In the genomic region with DNA sequence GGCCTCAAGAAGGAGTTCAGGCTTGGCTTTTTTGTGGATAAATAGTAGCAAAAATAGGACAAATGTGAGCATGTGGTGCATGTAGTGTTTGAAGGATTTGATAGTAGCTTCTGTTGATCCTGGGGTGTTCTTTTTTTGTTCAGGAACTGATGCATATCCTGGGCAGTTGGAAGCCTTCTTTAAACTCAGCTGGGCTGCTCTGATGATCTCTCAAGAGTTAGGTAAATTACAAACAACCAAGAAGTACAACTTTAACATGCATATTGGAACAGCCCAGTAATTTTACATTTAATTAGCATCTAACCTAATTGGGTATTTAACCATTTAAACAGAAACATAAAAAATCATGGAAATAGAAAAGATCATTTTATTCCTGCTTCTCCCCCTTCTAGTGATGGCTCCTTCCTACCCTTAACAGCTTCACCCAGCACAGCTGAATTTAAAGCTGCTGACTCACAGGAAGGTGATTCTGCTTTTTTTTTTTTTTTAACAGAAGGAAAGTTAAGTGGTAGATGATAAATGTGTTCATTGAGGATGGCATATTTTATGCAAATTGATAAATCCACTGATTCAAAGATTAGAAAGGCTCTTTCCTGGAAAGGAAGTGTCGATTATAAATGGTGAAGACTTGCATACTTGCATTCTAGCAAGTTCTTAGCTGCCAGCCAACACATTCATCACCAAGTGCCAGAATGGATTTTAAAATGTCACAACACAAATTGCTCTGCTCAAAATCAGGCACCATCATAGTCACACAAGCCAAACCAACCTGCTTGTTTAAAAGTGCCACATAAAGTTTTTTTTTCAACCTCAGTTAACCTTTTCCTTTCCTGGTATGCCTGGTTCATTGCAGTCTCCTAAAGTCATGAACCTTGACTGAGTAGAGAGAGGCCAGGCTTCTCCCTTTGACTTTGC, we compare ENCODE assay signal across 10 cellular contexts. TPM values are rescaled to one million over a fixed set of nuclear protein-coding genes. Genes with fewer than 3 reads are reported as not detected.
DNase-seq lines count a peak whose midpoint lies in the region; ATAC-seq and TF ChIP-seq lines count a peak whose summit lies in the region.
"Had no signal": no experiment of that assay in that cellular context is flagged by ENCODE, and none has a peak within 500 bp of the region (broad histone marks: within the 10 kb centered on the region; RNA-seq: fewer than 3 reads in every experiment).

No MANE protein-coding gene starts in this region.

- H3K9me3 Mint-ChIP-seq in activated naive CD8-positive, alpha-beta T cell treated with anti-CD3 and anti-CD28 coated beads, Interleukin-2, amount 50 U/mL, for 24 hours: no peaks in the 10 kb centered on the region
- no peaks in the 10 kb centered on the region for H3K9me3 Mint-ChIP-seq in activated naive CD8-positive, alpha-beta T cell treated with anti-CD3 and anti-CD28 coated beads for 36 hours
- H3K9me3 Mint-ChIP-seq in stimulated activated naive CD8-positive, alpha-beta T cell treated with anti-CD3 and anti-CD28 coated beads, Interleukin-15, Interleukin-2, amounts not matched to agents 100 ng/mL and 50 ng/mL, for 24 hours: no peaks in the 10 kb centered on the region

- H3K4me1 ChIP-seq in upper lobe of left lung: peaks cover 0 to 39% (median 10%) of the 10 kb centered on the region in 4 donors

- no peak overlapping the region for H3K4me3 ChIP-seq in upper lobe of left lung

- TF ChIP-seq POLR2A in erythroblast (IDR thresholded peaks at IDR 0.05; ENCODE audit: low read length) (no peak), upper lobe of left lung (IDR thresholded peaks at IDR 0.05) (no peak)

- 31 to 39% methylated on average over 1 of the region's 1 CpG for WGBS in upper lobe of left lung, 2 donors

- H3K27ac ChIP-seq in upper lobe of left lung: peak overlapping the region in 2 of 4 donors; percentile 56 to 74
- H3K27ac ChIP-seq: RWPE1 had no signal

- DNase-seq in activated naive CD8-positive, alpha-beta T cell treated with anti-CD3 and anti-CD28 coated beads, Interleukin-2, amount 50 U/mL, for 24 hours: no peak
- no peak for DNase-seq in activated naive CD8-positive, alpha-beta T cell treated with anti-CD3 and anti-CD28 coated beads for 36 hours
- DNase-seq in RKO (ENCODE audit: low spot score): peak; percentile 46
- peak; percentile 30 to 49 for DNase-seq in erythroblast (lab: John Stamatoyannopoulos, UW)
- no peak for DNase-seq in upper lobe of left lung

- peaks cover 19% of the 10 kb centered on the region for H3K36me3 Mint-ChIP-seq in activated naive CD8-positive, alpha-beta T cell treated with anti-CD3 and anti-CD28 coated beads, Interleukin-2, amount 50 U/mL, for 24 hours (ENCODE audit: low read depth)
- peaks cover 15% of the 10 kb centered on the region for H3K36me3 Mint-ChIP-seq in activated naive CD8-positive, alpha-beta T cell treated with anti-CD3 and anti-CD28 coated beads for 36 hours
- H3K36me3 Mint-ChIP-seq in stimulated activated naive CD8-positive, alpha-beta T cell treated with anti-CD3 and anti-CD28 coated beads, Interleukin-15, Interleukin-2, amounts not matched to agents 100 ng/mL and 50 ng/mL, for 24 hours (ENCODE audit: low read depth): peaks cover 27% of the 10 kb centered on the region

- no peaks in the 10 kb centered on the region for H3K27me3 Mint-ChIP-seq in activated naive CD8-positive, alpha-beta T cell treated with anti-CD3 and anti-CD28 coated beads, Interleukin-2, amount 50 U/mL, for 24 hours
- no peaks in the 10 kb centered on the region for H3K27me3 Mint-ChIP-seq in activated naive CD8-positive, alpha-beta T cell treated with anti-CD3 and anti-CD28 coated beads for 36 hours
- H3K27me3 Mint-ChIP-seq in stimulated activated naive CD8-positive, alpha-beta T cell treated with anti-CD3 and anti-CD28 coated beads, Interleukin-15, Interleukin-2, amounts not matched to agents 100 ng/mL and 50 ng/mL, for 24 hours: no peaks in the 10 kb centered on the region

- H3K9me3 ChIP-seq in upper lobe of left lung: no peaks in the 10 kb centered on the region

- peak overlapping the region; percentile 30 for H3K27ac Mint-ChIP-seq in activated naive CD8-positive, alpha-beta T cell treated with anti-CD3 and anti-CD28 coated beads, Interleukin-2, amount 50 U/mL, for 24 hours
- H3K27ac Mint-ChIP-seq in activated naive CD8-positive, alpha-beta T cell treated with anti-CD3 and anti-CD28 coated beads for 36 hours: no peak overlapping the region
- H3K27ac Mint-ChIP-seq in stimulated activated naive CD8-positive, alpha-beta T cell treated with anti-CD3 and anti-CD28 coated beads, Interleukin-15, Interleukin-2, amounts not matched to agents 100 ng/mL and 50 ng/mL, for 24 hours: peak overlapping the region; percentile 32

- TF ChIP-seq CTCF in upper lobe of left lung (IDR thresholded peaks at IDR 0.05): no peak

- H3K27me3 ChIP-seq in upper lobe of left lung: no peaks in the 10 kb centered on the region

- peak; percentile 54 for ATAC-seq in activated naive CD8-positive, alpha-beta T cell treated with anti-CD3 and anti-CD28 coated beads, Interleukin-2, amount 50 U/mL, for 24 hours
- ATAC-seq in upper lobe of left lung (ENCODE audit: low FRiP score in 2 of 2): no peak
- no peak for ATAC-seq in HG02678 (IDR thresholded peaks at IDR 0.05; ENCODE audit: unreplicated experiment)
- no peak for ATAC-seq in HG03460 (IDR thresholded peaks at IDR 0.05; ENCODE audit: unreplicated experiment)

- peaks cover 16% of the 10 kb centered on the region for H3K4me1 Mint-ChIP-seq in activated naive CD8-positive, alpha-beta T cell treated with anti-CD3 and anti-CD28 coated beads, Interleukin-2, amount 50 U/mL, for 24 hours
- H3K4me1 Mint-ChIP-seq in activated naive CD8-positive, alpha-beta T cell treated with anti-CD3 and anti-CD28 coated beads for 36 hours: peaks cover 12% of the 10 kb centered on the region
- peaks cover 14% of the 10 kb centered on the region for H3K4me1 Mint-ChIP-seq in stimulated activated naive CD8-positive, alpha-beta T cell treated with anti-CD3 and anti-CD28 coated beads, Interleukin-15, Interleukin-2, amounts not matched to agents 100 ng/mL and 50 ng/mL, for 24 hours (ENCODE audit: low read depth)

- no peak overlapping the region for H3K4me3 Mint-ChIP-seq in activated naive CD8-positive, alpha-beta T cell treated with anti-CD3 and anti-CD28 coated beads, Interleukin-2, amount 50 U/mL, for 24 hours
- H3K4me3 Mint-ChIP-seq in activated naive CD8-positive, alpha-beta T cell treated with anti-CD3 and anti-CD28 coated beads for 36 hours: no peak overlapping the region
- no peak overlapping the region for H3K4me3 Mint-ChIP-seq in stimulated activated naive CD8-positive, alpha-beta T cell treated with anti-CD3 and anti-CD28 coated beads, Interleukin-15, Interleukin-2, amounts not matched to agents 100 ng/mL and 50 ng/mL, for 24 hours
- H3K4me3 Mint-ChIP-seq: CD14-positive monocyte had no signal

- no peak for TF ChIP-seq EP300 in upper lobe of left lung (IDR thresholded peaks at IDR 0.05)

- peaks cover 0 to 5% (median 0%) of the 10 kb centered on the region in 4 donors for H3K36me3 ChIP-seq in upper lobe of left lung

RNA-seq across cellular contexts. Expression of gene SLC35G2, which starts 20.0 kb away (rescaled TPM):
- total RNA-seq in activated naive CD8-positive, alpha-beta T cell treated with anti-CD3 and anti-CD28 coated beads for 36 hours: 1 to 10 TPM; 1.9 to 2.3 TPM
- 10 to 100 TPM in 1 of 6 donors, 1 to 10 TPM in 5; 3.3 to 10.5 (median 6.5) TPM for total RNA-seq in upper lobe of left lung

RNA-seq across cellular contexts. Expression of gene NCK1, which starts 23.1 kb away (rescaled TPM):
- 10 to 100 TPM; 25.5 to 27.7 TPM for total RNA-seq in activated naive CD8-positive, alpha-beta T cell treated with anti-CD3 and anti-CD28 coated beads for 36 hours
- 10 to 100 TPM; 26.2 to 61.7 (median 44.8) TPM for total RNA-seq in upper lobe of left lung

Comparison
In these comparisons a context has a peak if more than half of its experiments do, and no peak if none do; other contexts are left out.
1. DNase-seq: peak in RKO (single experiment) and erythroblast (2 of 2); none in activated naive CD8-positive, alpha-beta T cell treated with anti-CD3 and anti-CD28 coated beads, Interleukin-2, amount 50 U/mL, for 24 hours (single experiment), activated naive CD8-positive, alpha-beta T cell treated with anti-CD3 and anti-CD28 coated beads for 36 hours (single experiment) and upper lobe of left lung (0 of 2).